Comparison of ENCODE assay signal across 14 cellular contexts in the genomic region with DNA sequence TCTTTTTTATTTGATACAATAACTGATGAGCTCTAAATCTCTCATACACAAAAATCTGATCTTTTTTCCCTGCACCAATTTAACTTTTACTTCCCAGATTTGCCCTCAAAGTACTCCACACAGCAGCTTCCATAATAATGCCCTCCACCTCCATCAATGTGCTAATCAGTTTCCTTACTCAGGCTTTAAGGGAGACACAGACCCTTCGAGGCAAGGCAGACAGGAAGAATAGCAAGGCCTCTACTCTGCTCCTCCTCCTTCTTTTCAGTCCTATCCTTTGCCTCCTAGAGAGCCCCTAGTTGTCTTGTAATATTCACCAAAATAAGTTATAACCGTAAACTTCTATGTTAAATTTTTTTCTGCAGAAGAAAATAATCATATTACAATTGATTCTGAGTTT.
A peak's percentile ranks its signal among the peaks of the same experiment; 100 is the strongest.
DNase-seq lines count a peak whose midpoint lies in the region; ATAC-seq and TF ChIP-seq lines count a peak whose summit lies in the region.
"Had no signal": no experiment of that assay in that cellular context is flagged by ENCODE, and none has a peak within 500 bp of the region (broad histone marks: within the 10 kb centered on the region; RNA-seq: fewer than 3 reads in every experiment).

No MANE protein-coding gene starts in this region.

- no CpG with 5 or more reads among the region's 2 CpGs for WGBS in H9 (ENCODE audit: extremely low coverage, insufficient read length, low lambda C conversion rate)
- WGBS in iPS DF 6.9 (ENCODE audit: insufficient coverage, insufficient read length), result no CpG with 5 or more reads among the region's 2 CpGs

- H3K27me3 Mint-ChIP-seq in H9 (ENCODE audit: low read depth), result no peaks in the 10 kb centered on the region
- no peaks in the 10 kb centered on the region for H3K27me3 Mint-ChIP-seq in neural progenitor cell (ENCODE audit: insufficient read depth, low read depth)
- H3K27me3 Mint-ChIP-seq: CD4-positive, CD25-positive, alpha-beta regulatory T cell; CD8-positive, alpha-beta memory T cell had no signal

- POLR2A ChIA-PET in Panc1 (lab: Charles Lee), result no interaction called here

- intact Hi-C loops in Panc1 (cut with micrococcal nuclease; ENCODE audit: unreplicated experiment), result no loop called here
- intact Hi-C loops in ascending aorta (cut with DNase I), result no loop called here

- no peak overlapping the region for H4K5ac ChIP-seq in H9 (ENCODE audit: insufficient read length, low read depth, low read length)

- no peak overlapping the region for H3T11ph ChIP-seq in H9 (ENCODE audit: low read length)

- no peak for DNase-seq in H9
- DNase-seq in Panc1 (ENCODE audit: low read depth, low spot score), result no peak
- DNase-seq in iPS DF 6.9 (ENCODE audit: low read depth, low spot score), result peak; percentile 7
- DNase-seq in neural progenitor cell (ENCODE audit: low spot score), result peak; percentile 19
- DNase-seq in DMS 273 (lab: John Stamatoyannopoulos, UW; ENCODE audit: unreplicated experiment), result no peak
- no peak for DNase-seq in ascending aorta (ENCODE audit: low spot score in 2 of 2)
- no peak for DNase-seq in HPDE6-E6E7 (ENCODE audit: extremely low spot score)
- DNase-seq: ACHN; BE2C; C1 segment of cervical spinal cord; CD4-positive, CD25-positive, alpha-beta regulatory T cell; CD8-positive, alpha-beta memory T cell; COR-L47; HCEC 1CT had no signal

- H4K8ac ChIP-seq in H9 (replicated peaks; ENCODE audit: insufficient read length, low read depth, low read length), result no peak overlapping the region

- H3K27ac Mint-ChIP-seq in H9, result peak overlapping the region in 2 of 3 experiments; percentile 62 to 87; a peak in 5 of 7 replicates
- H3K27ac Mint-ChIP-seq in neural progenitor cell, result no peak overlapping the region
- H3K27ac Mint-ChIP-seq: CD4-positive, CD25-positive, alpha-beta regulatory T cell; CD8-positive, alpha-beta memory T cell had no signal

- CTCF ChIA-PET in Panc1 (lab: Charles Lee), result no interaction called here

- H3F3A ChIP-seq in neural progenitor cell (ENCODE audit: low read depth), result no peaks in the 10 kb centered on the region

- no peaks in the 10 kb centered on the region for H4K20me1 ChIP-seq in H9 (ENCODE audit: control insufficient read depth, insufficient read depth, insufficient read length)
- H4K20me1 ChIP-seq in neural progenitor cell (ENCODE audit: low read depth), result no peaks in the 10 kb centered on the region

- H3K4me3 Mint-ChIP-seq in H9 (no peak overlapping the region), neural progenitor cell (no peak overlapping the region)
- H3K4me3 Mint-ChIP-seq: CD4-positive, CD25-positive, alpha-beta regulatory T cell; CD8-positive, alpha-beta memory T cell had no signal

- H2AFZ ChIP-seq in H9 (ENCODE audit: low read length), result no peak overlapping the region
- H2AFZ ChIP-seq in neural progenitor cell (replicated peaks), result no peak overlapping the region

- no peak overlapping the region for H3K18ac ChIP-seq in H9 (ENCODE audit: insufficient read length, low read depth, low read length)

- H2BK20ac ChIP-seq in H9 (ENCODE audit: low read depth, low read length, poor library complexity, severe bottlenecking), result no peak overlapping the region

- H3K23ac ChIP-seq in H9 (ENCODE audit: insufficient read length, low read depth, low read length), result no peak overlapping the region

- no peak overlapping the region for H4K91ac ChIP-seq in H9 (ENCODE audit: insufficient read length, low read depth, low read length)

- H3K14ac ChIP-seq in H9 (ENCODE audit: insufficient read depth, low read length), result no peak overlapping the region

- H2BK15ac ChIP-seq in H9 (ENCODE audit: low read depth, low read length), result no peak overlapping the region

- no peaks in the 10 kb centered on the region; a peak in 1 of 5 replicates for H3K9me3 Mint-ChIP-seq in H9
- peaks cover 9% of the 10 kb centered on the region for H3K9me3 Mint-ChIP-seq in neural progenitor cell

- H3K27me3 ChIP-seq in H9 (ENCODE audit: insufficient read depth, low read length) (no peaks in the 10 kb centered on the region), Panc1 (ENCODE audit: control insufficient read depth, insufficient read depth, low read length) (no peaks in the 10 kb centered on the region), iPS DF 6.9 (ENCODE audit: control insufficient read depth, insufficient read depth, low read length) (no peaks in the 10 kb centered on the region), neural progenitor cell (no peaks in the 10 kb centered on the region), ascending aorta (no peaks in the 10 kb centered on the region)
- H3K27me3 ChIP-seq: BE2C had no signal

- H3K79me1 ChIP-seq in H9 (ENCODE audit: insufficient read depth, low read depth, low read length, poor library complexity, severe bottlenecking), result no peaks in the 10 kb centered on the region

- H3K27ac ChIP-seq in H9 (ENCODE audit: insufficient read length, low read depth, low read length) (no peak overlapping the region), Panc1 (ENCODE audit: low read length) (peak overlapping the region; percentile 57; the same call in 1 of the 2 replicates), iPS DF 6.9 (ENCODE audit: low read length) (no peak overlapping the region), neural progenitor cell (no peak overlapping the region), ascending aorta (no peak overlapping the region)

- H3K4me1 ChIP-seq in H9 (ENCODE audit: insufficient read depth, low read length) (no peaks in the 10 kb centered on the region), Panc1 (ENCODE audit: control insufficient read depth, insufficient read depth, low read length) (peaks cover 3% of the 10 kb centered on the region; the same call in 1 of the 2 replicates), iPS DF 6.9 (ENCODE audit: control insufficient read depth, insufficient read depth, low read length) (no peaks in the 10 kb centered on the region), neural progenitor cell (peaks cover 24% of the 10 kb centered on the region), ascending aorta (no peaks in the 10 kb centered on the region)
- H3K4me1 ChIP-seq: BE2C had no signal

- H3K4me2 ChIP-seq in H9 (ENCODE audit: insufficient read depth, insufficient read length, low read length) (no peak overlapping the region), neural progenitor cell (no peak overlapping the region)

- H2BK120ac ChIP-seq in H9 (ENCODE audit: low read depth, low read length, poor library complexity, severe bottlenecking), result no peak overlapping the region

- H3K9me3 ChIP-seq in H9 (ENCODE audit: control insufficient read depth, low read depth, low read length) (no peaks in the 10 kb centered on the region), Panc1 (ENCODE audit: control insufficient read depth, insufficient read depth, low read depth, low read length) (peaks cover 10% of the 10 kb centered on the region; the same call in 1 of the 2 replicates), iPS DF 6.9 (ENCODE audit: control insufficient read depth, insufficient read depth, low read length) (no peaks in the 10 kb centered on the region), neural progenitor cell (ENCODE audit: low read depth) (no peaks in the 10 kb centered on the region), ascending aorta (no peaks in the 10 kb centered on the region)
- H3K9me3 ChIP-seq: BE2C had no signal

- H3K4me3 ChIP-seq in Panc1 (ENCODE audit: low read depth in 2 of 2, low read length in 2 of 2), result no peak overlapping the region
- no peak overlapping the region for H3K4me3 ChIP-seq in iPS DF 6.9 (ENCODE audit: low read length)
- no peak overlapping the region for H3K4me3 ChIP-seq in neural progenitor cell
- H3K4me3 ChIP-seq in ascending aorta, result no peak overlapping the region

- H3K4me1 Mint-ChIP-seq in H9 (peaks cover 5 to 11% of the 10 kb centered on the region in 2 experiments), neural progenitor cell (peaks cover 10% of the 10 kb centered on the region)
- H3K4me1 Mint-ChIP-seq: CD4-positive, CD25-positive, alpha-beta regulatory T cell; CD8-positive, alpha-beta memory T cell had no signal

- in situ Hi-C loops in Panc1 (cut with HindIII; ENCODE audit: low pct_unique_long_range_greater_than_20kb, low sequenced_read_pairs), result no loop called here

- TF ChIP-seq CTCF in H9 (conservative IDR thresholded peaks at IDR 0.05), result no peak
- TF ChIP-seq CTCF in Panc1 (IDR thresholded peaks at IDR 0.05), result no peak
- no peak for TF ChIP-seq CTCF in neural progenitor cell (IDR thresholded peaks at IDR 0.05)
- TF ChIP-seq CTCF in ascending aorta (IDR thresholded peaks at IDR 0.05), result no peak

- no peaks in the 10 kb centered on the region for H3K36me3 ChIP-seq in Panc1 (ENCODE audit: control insufficient read depth, insufficient read depth, low read length)
- H3K36me3 ChIP-seq in iPS DF 6.9 (ENCODE audit: control insufficient read depth, insufficient read depth, low read length), result no peaks in the 10 kb centered on the region
- H3K36me3 ChIP-seq in neural progenitor cell, result no peaks in the 10 kb centered on the region
- no peaks in the 10 kb centered on the region for H3K36me3 ChIP-seq in ascending aorta
- H3K36me3 ChIP-seq: BE2C had no signal

- no peaks in the 10 kb centered on the region for H3K36me3 Mint-ChIP-seq in H9 (ENCODE audit: insufficient read depth in 1 of 3, low read depth in 3 of 3)
- no peaks in the 10 kb centered on the region for H3K36me3 Mint-ChIP-seq in neural progenitor cell
- H3K36me3 Mint-ChIP-seq: CD4-positive, CD25-positive, alpha-beta regulatory T cell; CD8-positive, alpha-beta memory T cell had no signal

- no peak overlapping the region for H3K4ac ChIP-seq in H9 (ENCODE audit: low read depth, low read length)

- H3K9ac ChIP-seq in H9 (ENCODE audit: extremely low read depth, insufficient read length, low read length) (no peak overlapping the region), neural progenitor cell (no peak overlapping the region)

- no peaks in the 10 kb centered on the region for H3K79me2 ChIP-seq in H9 (ENCODE audit: insufficient read depth, low read length)
- no peaks in the 10 kb centered on the region for H3K79me2 ChIP-seq in neural progenitor cell (ENCODE audit: low read depth)

- no peak overlapping the region for H2BK5ac ChIP-seq in H9 (ENCODE audit: insufficient read length, low read length)

- no peak for ATAC-seq in Panc1

- H3K56ac ChIP-seq in H9 (ENCODE audit: insufficient read length, low read depth, low read length), result no peak overlapping the region

- H3K23me2 ChIP-seq in H9 (ENCODE audit: insufficient read length, low read depth, low read length, poor library complexity, severe bottlenecking), result no peaks in the 10 kb centered on the region

- no peak overlapping the region for H2AK5ac ChIP-seq in H9 (ENCODE audit: insufficient read length, low read length)

- no peak overlapping the region for H2BK12ac ChIP-seq in H9 (ENCODE audit: insufficient read length, low read depth, low read length)

- BruUV-seq in Panc1 (replicated peaks; lab: Mats Ljungman, UMichigan), result no TSS peak

Comparison
In these comparisons a context has a peak if more than half of its experiments do, and no peak if none do; other contexts are left out.
1. DNase-seq: peak in iPS DF 6.9 (single experiment) and neural progenitor cell (single experiment); none in H9 (single experiment), Panc1 (single experiment), DMS 273 (single experiment), ascending aorta (0 of 2) and HPDE6-E6E7 (single experiment).